Comparison of ENCODE assay signal across 8 cellular contexts in genomic region chr17:21551081-21551881, GRCh38.
DNase-seq lines count a peak whose midpoint lies in the region; ATAC-seq and TF ChIP-seq lines count a peak whose summit lies in the region.

No MANE protein-coding gene starts in this region.

- H3K4me3 Mint-ChIP-seq in activated T-helper 2 cell treated with anti-CD3 and anti-CD28 coated beads, Interferon-gamma antibody, Interleukin-2, Interleukin-4, amounts not matched to agents 10 μg/mL and 5 μg/mL and 100 μg/mL, durations not matched to agents 14 hours and 24 hours and 36 hours (ENCODE audit: low read depth), result peak overlapping the region; percentile 71
- H3K4me3 Mint-ChIP-seq in natural killer cell treated with Interleukin-12 subunit alpha and Interleukin-12 subunit beta and Interleukin-15 and Interleukin-18, amount 100 ng/mL, for 72 hours, result peak overlapping the region; percentile 91
- peak overlapping the region; percentile 90 to 93 for H3K4me3 Mint-ChIP-seq in stimulated activated naive B cell treated with anti-CD40 and anti-IgM and Interleukin-4, amounts not matched to agents 10 μg/mL and 1 μg/mL and 100 μg/mL, for 72 hours

- TF ChIP-seq CTCF in GM12865 (IDR thresholded peaks at IDR 0.05; ENCODE audit: insufficient read depth, low read depth, low read length, missing control alignments), result no peak

- peaks cover 28% of the 10 kb centered on the region for H3K4me1 Mint-ChIP-seq in activated T-helper 2 cell treated with anti-CD3 and anti-CD28 coated beads, Interferon-gamma antibody, Interleukin-2, Interleukin-4, amounts not matched to agents 10 μg/mL and 5 μg/mL and 100 μg/mL, durations not matched to agents 14 hours and 24 hours and 36 hours (ENCODE audit: low read depth)
- H3K4me1 Mint-ChIP-seq in natural killer cell treated with Interleukin-12 subunit alpha and Interleukin-12 subunit beta and Interleukin-15 and Interleukin-18, amount 100 ng/mL, for 72 hours (ENCODE audit: low read depth in 2 of 2), result peaks cover 17 to 20% of the 10 kb centered on the region in 2 donors
- H3K4me1 Mint-ChIP-seq in stimulated activated naive B cell treated with anti-CD40 and anti-IgM and Interleukin-4, amounts not matched to agents 10 μg/mL and 1 μg/mL and 100 μg/mL, for 72 hours, result peaks cover 12 to 17% of the 10 kb centered on the region in 2 donors

- DNase-seq in GM12865 (ENCODE audit: low read depth) (peak; percentile 64), HPDE6-E6E7 (ENCODE audit: extremely low spot score) (peak; percentile 63), RKO (ENCODE audit: low spot score) (peak; percentile 83), fibroblast of peridontal ligament (ENCODE audit: extremely low read depth) (peak; percentile 84)
- peak; percentile 67 for DNase-seq in activated T-helper 2 cell treated with anti-CD3 and anti-CD28 coated beads, Interferon-gamma antibody, Interleukin-2, Interleukin-4, amounts not matched to agents 10 μg/mL and 5 μg/mL and 100 μg/mL, durations not matched to agents 14 hours and 24 hours and 36 hours (ENCODE audit: low spot score)
- DNase-seq in natural killer cell treated with Interleukin-12 subunit alpha and Interleukin-12 subunit beta and Interleukin-15 and Interleukin-18, amount 100 ng/mL, for 72 hours (ENCODE audit: low spot score), result peak; percentile 76
- DNase-seq in stimulated activated naive B cell treated with anti-CD40 and anti-IgM and Interleukin-4, amounts not matched to agents 10 μg/mL and 1 μg/mL and 100 μg/mL, for 72 hours, result peak; percentile 61

- H3K4me3 ChIP-seq in GM12865 (ENCODE audit: low read depth, low read length), result peak overlapping the region; percentile 44

- H3K27me3 Mint-ChIP-seq in activated T-helper 2 cell treated with anti-CD3 and anti-CD28 coated beads, Interferon-gamma antibody, Interleukin-2, Interleukin-4, amounts not matched to agents 10 μg/mL and 5 μg/mL and 100 μg/mL, durations not matched to agents 14 hours and 24 hours and 36 hours (ENCODE audit: low read depth), result peaks cover 20% of the 10 kb centered on the region
- peaks cover 33 to 39% of the 10 kb centered on the region in 2 donors for H3K27me3 Mint-ChIP-seq in natural killer cell treated with Interleukin-12 subunit alpha and Interleukin-12 subunit beta and Interleukin-15 and Interleukin-18, amount 100 ng/mL, for 72 hours
- H3K27me3 Mint-ChIP-seq in stimulated activated naive B cell treated with anti-CD40 and anti-IgM and Interleukin-4, amounts not matched to agents 10 μg/mL and 1 μg/mL and 100 μg/mL, for 72 hours, result peaks cover 25 to 28% of the 10 kb centered on the region in 2 donors

- H3K27ac Mint-ChIP-seq in activated T-helper 2 cell treated with anti-CD3 and anti-CD28 coated beads, Interferon-gamma antibody, Interleukin-2, Interleukin-4, amounts not matched to agents 10 μg/mL and 5 μg/mL and 100 μg/mL, durations not matched to agents 14 hours and 24 hours and 36 hours, result no peak overlapping the region
- H3K27ac Mint-ChIP-seq in natural killer cell treated with Interleukin-12 subunit alpha and Interleukin-12 subunit beta and Interleukin-15 and Interleukin-18, amount 100 ng/mL, for 72 hours, result no peak overlapping the region
- H3K27ac Mint-ChIP-seq in stimulated activated naive B cell treated with anti-CD40 and anti-IgM and Interleukin-4, amounts not matched to agents 10 μg/mL and 1 μg/mL and 100 μg/mL, for 72 hours, result peak overlapping the region; percentile 25

- peak; percentile 94 to 98 for ATAC-seq in natural killer cell treated with Interleukin-12 subunit alpha and Interleukin-12 subunit beta and Interleukin-15 and Interleukin-18, amount 100 ng/mL, for 72 hours
- ATAC-seq in stimulated activated naive B cell treated with anti-CD40 and anti-IgM and Interleukin-4, amounts not matched to agents 10 μg/mL and 1 μg/mL and 100 μg/mL, for 72 hours (replicated peaks), result peak; percentile 95 to 97
- no peak for ATAC-seq in GM18498 (IDR thresholded peaks at IDR 0.05; ENCODE audit: unreplicated experiment)

- peaks cover 27% of the 10 kb centered on the region for H3K36me3 Mint-ChIP-seq in activated T-helper 2 cell treated with anti-CD3 and anti-CD28 coated beads, Interferon-gamma antibody, Interleukin-2, Interleukin-4, amounts not matched to agents 10 μg/mL and 5 μg/mL and 100 μg/mL, durations not matched to agents 14 hours and 24 hours and 36 hours (ENCODE audit: low read depth)
- H3K36me3 Mint-ChIP-seq in natural killer cell treated with Interleukin-12 subunit alpha and Interleukin-12 subunit beta and Interleukin-15 and Interleukin-18, amount 100 ng/mL, for 72 hours, result peaks cover 20% of the 10 kb centered on the region
- H3K36me3 Mint-ChIP-seq in stimulated activated naive B cell treated with anti-CD40 and anti-IgM and Interleukin-4, amounts not matched to agents 10 μg/mL and 1 μg/mL and 100 μg/mL, for 72 hours, result peaks cover 10 to 13% of the 10 kb centered on the region in 2 donors

- H3K9me3 Mint-ChIP-seq in activated T-helper 2 cell treated with anti-CD3 and anti-CD28 coated beads, Interferon-gamma antibody, Interleukin-2, Interleukin-4, amounts not matched to agents 10 μg/mL and 5 μg/mL and 100 μg/mL, durations not matched to agents 14 hours and 24 hours and 36 hours, result peaks cover 10% of the 10 kb centered on the region
- peaks cover 4% of the 10 kb centered on the region for H3K9me3 Mint-ChIP-seq in natural killer cell treated with Interleukin-12 subunit alpha and Interleukin-12 subunit beta and Interleukin-15 and Interleukin-18, amount 100 ng/mL, for 72 hours
- peaks cover 6 to 12% of the 10 kb centered on the region in 2 donors for H3K9me3 Mint-ChIP-seq in stimulated activated naive B cell treated with anti-CD40 and anti-IgM and Interleukin-4, amounts not matched to agents 10 μg/mL and 1 μg/mL and 100 μg/mL, for 72 hours

- intact Hi-C loops in activated T-helper 2 cell treated with anti-CD3 and anti-CD28 coated beads, Interferon-gamma antibody, Interleukin-2, Interleukin-4, amounts not matched to agents 10 μg/mL and 5 μg/mL and 100 μg/mL, durations not matched to agents 14 hours and 24 hours and 36 hours (cut with micrococcal nuclease), result no loop called here
